In the genomic region with DNA sequence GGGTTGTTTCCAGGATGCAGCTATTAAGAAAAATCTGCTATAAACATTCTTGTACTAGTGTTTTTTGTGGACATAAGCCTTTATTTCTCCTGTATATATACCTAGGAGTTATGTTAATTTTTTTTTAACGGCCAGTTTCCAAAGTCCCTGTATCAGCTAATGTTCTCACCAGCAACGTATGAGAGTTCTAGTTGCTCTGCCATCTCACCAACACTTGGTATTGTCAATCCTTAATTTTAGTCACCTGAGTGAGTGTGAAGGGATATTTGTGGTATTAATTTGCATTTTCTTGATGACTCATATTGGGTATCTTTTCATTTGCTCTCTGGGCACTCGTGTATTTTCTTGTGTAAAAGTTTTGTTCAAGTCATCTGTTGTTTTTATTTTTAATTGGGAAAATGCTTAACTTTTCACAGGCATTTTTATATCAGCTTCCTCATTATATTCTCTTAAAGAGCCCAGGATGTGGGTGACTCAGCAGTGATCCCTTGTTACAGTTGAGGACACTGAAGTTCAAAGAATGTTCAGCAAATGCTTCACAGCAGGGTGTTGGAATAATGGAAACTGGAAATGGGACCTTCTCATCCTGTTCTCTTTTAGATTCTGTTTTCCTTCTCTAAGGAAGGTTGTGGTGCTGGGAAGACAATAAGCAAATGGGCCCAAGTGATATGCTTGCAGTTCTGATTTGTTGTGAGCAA, we compare ENCODE assay signal across 1 cellular context.
TF ChIP-seq lines count a peak whose summit lies in the region.

No MANE protein-coding gene starts in this region.

TF ChIP-seq in H1, 55 proteins besides CTCF, POLR2A, EP300 and RAD21:
- TF ChIP-seq TCF12 (IDR thresholded peaks at IDR 0.05; ENCODE audit: low read depth, low read length), result no peak
- TF ChIP-seq EZH2 (IDR thresholded peaks at IDR 0.05; ENCODE audit: low read depth, low read length, severe bottlenecking), result no peak
- no peak for TF ChIP-seq SP1 (IDR thresholded peaks at IDR 0.05; ENCODE audit: low read depth, low read length)
- no peak for TF ChIP-seq BRCA1 (IDR thresholded peaks at IDR 0.05; ENCODE audit: low read depth, low read length)
- no peak for TF ChIP-seq CHD1 (IDR thresholded peaks at IDR 0.05; ENCODE audit: low read depth, low read length)
- TF ChIP-seq, protein P1, sequence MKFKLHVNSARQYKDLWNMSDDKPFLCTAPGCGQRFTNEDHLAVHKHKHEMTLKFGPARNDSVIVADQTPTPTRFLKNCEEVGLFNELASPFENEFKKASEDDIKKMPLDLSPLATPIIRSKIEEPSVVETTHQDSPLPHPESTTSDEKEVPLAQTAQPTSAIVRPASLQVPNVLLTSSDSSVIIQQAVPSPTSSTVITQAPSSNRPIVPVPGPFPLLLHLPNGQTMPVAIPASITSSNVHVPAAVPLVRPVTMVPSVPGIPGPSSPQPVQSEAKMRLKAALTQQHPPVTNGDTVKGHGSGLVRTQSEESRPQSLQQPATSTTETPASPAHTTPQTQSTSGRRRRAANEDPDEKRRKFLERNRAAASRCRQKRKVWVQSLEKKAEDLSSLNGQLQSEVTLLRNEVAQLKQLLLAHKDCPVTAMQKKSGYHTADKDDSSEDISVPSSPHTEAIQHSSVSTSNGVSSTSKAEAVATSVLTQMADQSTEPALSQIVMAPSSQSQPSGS (IDR thresholded peaks at IDR 0.05; ENCODE audit: low read length), result no peak
- TF ChIP-seq SAP30 (IDR thresholded peaks at IDR 0.05; ENCODE audit: insufficient read depth, insufficient replicate concordance, low read length), result no peak
- TF ChIP-seq CREB1 (IDR thresholded peaks at IDR 0.05), result no peak
- TF ChIP-seq HDAC6 (IDR thresholded peaks at IDR 0.05; ENCODE audit: low read depth, low read length), result no peak
- TF ChIP-seq ASH2L (IDR thresholded peaks at IDR 0.05; ENCODE audit: low read length), result no peak
- no peak for TF ChIP-seq CHD2 (IDR thresholded peaks at IDR 0.05; ENCODE audit: low read length)
TF ChIP-seq in H1: peak in this region for 0.
